In the genomic region with DNA sequence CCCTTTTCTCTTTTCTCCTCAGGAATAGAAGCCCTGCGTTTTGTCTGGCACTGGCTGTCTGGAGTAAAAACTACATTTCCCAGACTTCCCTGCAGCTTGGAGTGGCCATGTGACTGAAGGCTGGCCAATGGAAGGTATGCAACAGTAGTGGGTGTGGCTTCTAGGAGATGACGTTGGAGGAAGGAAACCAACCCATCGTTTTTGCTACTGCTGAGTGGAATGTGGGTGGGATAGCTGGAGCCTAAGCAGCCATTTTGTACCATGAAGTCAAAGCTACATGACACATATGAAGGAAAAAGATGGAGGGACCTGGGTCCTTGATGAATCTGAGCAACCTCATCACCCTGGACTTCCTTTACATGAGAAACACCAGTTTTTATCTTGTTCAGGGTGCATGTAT, we compare ENCODE assay signal across 12 cellular contexts. TPM values are rescaled to one million over a fixed set of nuclear protein-coding genes. Genes with fewer than 3 reads are reported as not detected.
DNase-seq lines count a peak whose midpoint lies in the region; ATAC-seq and TF ChIP-seq lines count a peak whose summit lies in the region.
"Had no signal": no experiment of that assay in that cellular context is flagged by ENCODE, and none has a peak within 500 bp of the region (broad histone marks: within the 10 kb centered on the region; RNA-seq: fewer than 3 reads in every experiment).

No MANE protein-coding gene starts in this region.

- no peaks in the 10 kb centered on the region for H3K36me3 ChIP-seq in HAP-1 (replicated peaks)

- no peaks in the 10 kb centered on the region for H3K27me3 ChIP-seq in HAP-1 (ENCODE audit: low read depth)

- in situ Hi-C loops in HAP-1 (cut with MboI; ENCODE audit: low sequenced_read_pairs): no loop called here
- in situ Hi-C loops in SK-MEL-5 (cut with HindIII; ENCODE audit: low pct_unique_long_range_greater_than_20kb, low sequenced_read_pairs): no loop called here

- H3K9me3 Mint-ChIP-seq in activated CD4-positive, alpha-beta memory T cell treated with anti-CD3 and anti-CD28 coated beads, Interleukin-2, amount 10 ng/mL, durations not matched to agents 7 days and 5 days: peaks cover 4% of the 10 kb centered on the region
- H3K9me3 Mint-ChIP-seq: activated T-cell treated with anti-CD3 and anti-CD28 coated beads, Interleukin-2, amount 50 U/mL, for 72 hours; dendritic cell treated with granulocyte-macrophage colony-stimulating factor and Interleukin-4, amounts not matched to agents 40 ng/mL and 50 ng/mL, for 4 days had no signal

- H3K4me3 ChIP-seq in HAP-1 (no peak overlapping the region), fibroblast of the aortic adventitia (ENCODE audit: low read depth, low read length) (no peak overlapping the region)

- POLR2A ChIA-PET in activated CD4-positive, alpha-beta memory T cell treated with anti-CD3 and anti-CD28 coated beads, Interleukin-2, amount 10 ng/mL, durations not matched to agents 7 days and 5 days (lab: Charles Lee): no interaction called here

- CTCF ChIA-PET in activated CD4-positive, alpha-beta memory T cell treated with anti-CD3 and anti-CD28 coated beads, Interleukin-2, amount 10 ng/mL, durations not matched to agents 7 days and 5 days (lab: Charles Lee): interaction anchor here (0.6 kb wide), 1 partner anchor 474 kb away, joined by 3 read pairs; no protein-coding TSS in a partner anchor

- no peaks in the 10 kb centered on the region for H3K27me3 Mint-ChIP-seq in activated CD4-positive, alpha-beta memory T cell treated with anti-CD3 and anti-CD28 coated beads, Interleukin-2, amount 10 ng/mL, durations not matched to agents 7 days and 5 days

- ATAC-seq in GM19324 (IDR thresholded peaks at IDR 0.05; ENCODE audit: low FRiP score, unreplicated experiment) (no peak), HG03025 (IDR thresholded peaks at IDR 0.05; ENCODE audit: low FRiP score, unreplicated experiment) (no peak)
- ATAC-seq: activated T-cell treated with anti-CD3 and anti-CD28 coated beads, Interleukin-2, amount 50 U/mL, for 72 hours had no signal

- H3K27ac Mint-ChIP-seq in activated CD4-positive, alpha-beta memory T cell treated with anti-CD3 and anti-CD28 coated beads, Interleukin-2, amount 10 ng/mL, durations not matched to agents 7 days and 5 days: no peak overlapping the region
- H3K27ac Mint-ChIP-seq: activated T-cell treated with anti-CD3 and anti-CD28 coated beads, Interleukin-2, amount 50 U/mL, for 72 hours; dendritic cell treated with granulocyte-macrophage colony-stimulating factor and Interleukin-4, amounts not matched to agents 40 ng/mL and 50 ng/mL, for 4 days had no signal

- H3K4me3 Mint-ChIP-seq in activated CD4-positive, alpha-beta memory T cell treated with anti-CD3 and anti-CD28 coated beads, Interleukin-2, amount 10 ng/mL, durations not matched to agents 7 days and 5 days: no peak overlapping the region
- H3K4me3 Mint-ChIP-seq: activated T-cell treated with anti-CD3 and anti-CD28 coated beads, Interleukin-2, amount 50 U/mL, for 72 hours; dendritic cell treated with granulocyte-macrophage colony-stimulating factor and Interleukin-4, amounts not matched to agents 40 ng/mL and 50 ng/mL, for 4 days had no signal

- no peaks in the 10 kb centered on the region for H3K4me1 ChIP-seq in HAP-1

- no peaks in the 10 kb centered on the region for H3K36me3 Mint-ChIP-seq in activated CD4-positive, alpha-beta memory T cell treated with anti-CD3 and anti-CD28 coated beads, Interleukin-2, amount 10 ng/mL, durations not matched to agents 7 days and 5 days (ENCODE audit: low read depth)

- DNase-seq in AG08396 (ENCODE audit: low spot score) (peak; percentile 66), HAP-1 (ENCODE audit: low spot score in 2 of 2) (peak; percentile 31 to 38), SK-MEL-5 (ENCODE audit: low read depth, low spot score) (peak; percentile 95), fibroblast of the aortic adventitia (ENCODE audit: low read depth) (peak; percentile 9), GM20000 (ENCODE audit: low spot score) (no peak)
- no peak for DNase-seq in activated CD4-positive, alpha-beta memory T cell treated with anti-CD3 and anti-CD28 coated beads, Interleukin-2, amount 10 ng/mL, durations not matched to agents 7 days and 5 days
- DNase-seq: activated T-cell treated with anti-CD3 and anti-CD28 coated beads, Interleukin-2, amount 50 U/mL, for 72 hours; COR-L47; kidney had no signal

- no peaks in the 10 kb centered on the region; the same call in 1 of the 2 replicates for H3K9me3 ChIP-seq in HAP-1

- H3K4me1 Mint-ChIP-seq in activated CD4-positive, alpha-beta memory T cell treated with anti-CD3 and anti-CD28 coated beads, Interleukin-2, amount 10 ng/mL, durations not matched to agents 7 days and 5 days: no peaks in the 10 kb centered on the region

- TF ChIP-seq CTCF in fibroblast of the aortic adventitia (IDR thresholded peaks at IDR 0.05; ENCODE audit: insufficient read depth, low read length) (no peak), GM20000 (IDR thresholded peaks at IDR 0.05; ENCODE audit: extremely low read depth, missing control alignments) (no peak)

RNA-seq across cellular contexts. Expression of a gene that starts 19.6 kb away (rescaled TPM):
- not detected in 2 replicates for total RNA-seq in SK-MEL-5 (2014; rRNA removed; shearing (Covaris generic))
- not detected in 2 replicates for polyA plus RNA-seq in SK-MEL-5 (2015; cell fraction: cytosol; rRNA removed)
- not detected in 2 replicates for polyA plus RNA-seq in SK-MEL-5 (2015; cell fraction: nucleus; rRNA removed)
- total RNA-seq in fibroblast of the aortic adventitia (ENCODE audit: low replicate concordance): not detected in 2 replicates
- not detected for total RNA-seq in activated CD4-positive, alpha-beta memory T cell treated with anti-CD3 and anti-CD28 coated beads, Interleukin-2, amount 10 ng/mL, durations not matched to agents 7 days and 5 days
- total RNA-seq: activated T-cell treated with anti-CD3 and anti-CD28 coated beads, Interleukin-2, amount 50 U/mL, for 72 hours; kidney had no signal

RNA-seq across cellular contexts. Expression of a gene that starts 24.4 kb away (rescaled TPM):
- total RNA-seq in SK-MEL-5 (2014; rRNA removed; shearing (Covaris generic)): not detected in 2 replicates
- not detected in 2 replicates for polyA plus RNA-seq in SK-MEL-5 (2015; cell fraction: cytosol; rRNA removed)
- polyA plus RNA-seq in SK-MEL-5 (2015; cell fraction: nucleus; rRNA removed): not detected in 2 replicates
- total RNA-seq in fibroblast of the aortic adventitia (ENCODE audit: low replicate concordance): 0.08 TPM in 1 of 2 replicates, not detected in the other
- total RNA-seq in activated CD4-positive, alpha-beta memory T cell treated with anti-CD3 and anti-CD28 coated beads, Interleukin-2, amount 10 ng/mL, durations not matched to agents 7 days and 5 days: not detected
- total RNA-seq: activated T-cell treated with anti-CD3 and anti-CD28 coated beads, Interleukin-2, amount 50 U/mL, for 72 hours; kidney had no signal

Comparison
In these comparisons a context has a peak if more than half of its experiments do, and no peak if none do; other contexts are left out.
1. DNase-seq: peak in AG08396 (single experiment), HAP-1 (2 of 2), SK-MEL-5 (single experiment) and fibroblast of the aortic adventitia (single experiment); none in GM20000 (single experiment) and activated CD4-positive, alpha-beta memory T cell treated with anti-CD3 and anti-CD28 coated beads, Interleukin-2, amount 10 ng/mL, durations not matched to agents 7 days and 5 days (single experiment).